In the genomic region with DNA sequence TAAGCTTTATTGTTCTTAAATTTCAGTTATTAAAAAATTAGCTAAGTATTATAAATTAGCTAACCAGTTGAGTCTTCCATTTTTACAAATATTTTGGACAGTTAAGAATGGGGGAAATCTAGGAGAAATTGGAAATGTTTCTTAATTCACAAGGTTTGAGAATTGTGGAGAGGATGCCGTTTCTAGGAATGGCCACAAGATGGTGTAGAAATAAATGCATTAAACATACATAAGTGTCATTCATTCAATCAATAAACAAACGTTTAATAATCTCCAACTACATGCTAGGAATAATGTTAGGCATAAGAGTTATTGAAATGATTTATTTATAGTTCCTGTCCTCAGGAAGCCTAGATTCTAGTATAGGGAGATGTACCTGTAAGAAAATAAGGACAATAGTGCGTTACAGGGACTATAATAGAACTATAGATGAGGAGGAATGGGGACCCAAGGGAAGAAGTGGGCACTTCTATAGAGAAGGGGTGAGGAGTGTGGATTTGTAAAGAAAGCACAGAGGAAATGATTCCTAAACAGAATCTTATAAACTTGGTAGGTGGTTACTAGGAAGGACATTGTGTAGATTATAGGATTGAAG, we compare ENCODE assay signal across 10 cellular contexts.
DNase-seq lines count a peak whose midpoint lies in the region; ATAC-seq, FAIRE-seq and TF ChIP-seq lines count a peak whose summit lies in the region.
"Had no signal": no experiment of that assay in that cellular context is flagged by ENCODE, and none has a peak within 500 bp of the region (broad histone marks: within the 10 kb centered on the region; RNA-seq: fewer than 3 reads in every experiment).

No MANE protein-coding gene starts in this region.

- H3K27me3 ChIP-seq in DOHH2 (ENCODE audit: control insufficient read depth, low read length) (peaks cover 4% of the 10 kb centered on the region), Karpas-422 (ENCODE audit: low read length) (no peaks in the 10 kb centered on the region)

- H3K4me3 Mint-ChIP-seq in chondrocyte (ENCODE audit: unreplicated experiment), result no peak overlapping the region
- no peak overlapping the region for H3K4me3 Mint-ChIP-seq in neural crest cell

- H3K4me1 Mint-ChIP-seq in chondrocyte (ENCODE audit: low read depth) (peaks cover 12% of the 10 kb centered on the region), neural crest cell (peaks cover 22% of the 10 kb centered on the region)

- no peaks in the 10 kb centered on the region for H3F3A ChIP-seq in DOHH2 (ENCODE audit: control insufficient read depth, insufficient read depth)

- H3K9me3 Mint-ChIP-seq in chondrocyte (ENCODE audit: low read depth) (no peaks in the 10 kb centered on the region), neural crest cell (peaks cover 3% of the 10 kb centered on the region)

- ATAC-seq in GM18502 (IDR thresholded peaks at IDR 0.05; ENCODE audit: poor library complexity, unreplicated experiment), result no peak

- H3K27ac ChIP-seq in DOHH2 (ENCODE audit: low read depth, low read length) (no peak overlapping the region), Karpas-422 (ENCODE audit: low read length) (no peak overlapping the region), kidney (ENCODE audit: low read depth in 2 of 2, low read length in 2 of 2) (no peak overlapping the region)

- no peak overlapping the region for H3K9ac ChIP-seq in Karpas-422 (ENCODE audit: low read length)
- no peak overlapping the region for H3K9ac ChIP-seq in kidney (ENCODE audit: low read length in 2 of 2)

- H2AFZ ChIP-seq in Karpas-422 (ENCODE audit: low read length), result no peak overlapping the region

- no peaks in the 10 kb centered on the region for H4K20me1 ChIP-seq in DOHH2 (ENCODE audit: control insufficient read depth, insufficient read depth, low read depth, low read length)
- no peaks in the 10 kb centered on the region for H4K20me1 ChIP-seq in Karpas-422 (ENCODE audit: insufficient read depth, low read depth, low read length)

- H3K36me3 Mint-ChIP-seq in chondrocyte (ENCODE audit: low read depth) (peaks cover 2% of the 10 kb centered on the region), neural crest cell (ENCODE audit: low read depth) (peaks cover 3% of the 10 kb centered on the region)

- H3K9me3 ChIP-seq in DOHH2 (ENCODE audit: control insufficient read depth, insufficient read depth, low read length) (no peaks in the 10 kb centered on the region), Karpas-422 (ENCODE audit: low read length) (no peaks in the 10 kb centered on the region), kidney (ENCODE audit: control insufficient read depth in 1 of 2, low read length in 2 of 2) (no peaks in the 10 kb centered on the region)

- no peaks in the 10 kb centered on the region for H3K36me3 ChIP-seq in DOHH2 (ENCODE audit: control insufficient read depth, low read length)
- no peaks in the 10 kb centered on the region for H3K36me3 ChIP-seq in Karpas-422 (ENCODE audit: insufficient read depth, low read length)
- H3K36me3 ChIP-seq in kidney (ENCODE audit: control insufficient read depth in 1 of 2, insufficient read depth in 2 of 2, low read length in 2 of 2), result no peaks in the 10 kb centered on the region

- no peak overlapping the region for H3K4me2 ChIP-seq in DOHH2 (ENCODE audit: low read length)
- no peak overlapping the region for H3K4me2 ChIP-seq in Karpas-422 (ENCODE audit: low read depth, low read length, poor library complexity, severe bottlenecking)

- DNase-seq in Karpas-422 (peak; percentile 47), chondrocyte (ENCODE audit: low spot score) (no peak), neural crest cell (ENCODE audit: low read depth, low spot score) (no peak), kidney (no peak), COLO829 (ENCODE audit: low spot score) (no peak), DMS153 treated with DMSO at 0.1 percent for 48 hours (lab: John Stamatoyannopoulos, UW; ENCODE audit: unreplicated experiment) (no peak)
- DNase-seq: Kasumi-1, Right ventricle myocardium superior had no signal

- FAIRE-seq in kidney (lab: Jason Lieb, UNC), result no peak

- H3K9me2 ChIP-seq in DOHH2 (replicated peaks; ENCODE audit: control insufficient read depth, low read length) (no peaks in the 10 kb centered on the region), Karpas-422 (replicated peaks; ENCODE audit: insufficient read depth, low read length) (no peaks in the 10 kb centered on the region)

- intact Hi-C loops in kidney (cut with DNase I), result no loop called here

- H3K79me2 ChIP-seq in DOHH2 (ENCODE audit: control insufficient read depth, low read length) (no peaks in the 10 kb centered on the region), Karpas-422 (ENCODE audit: low read length) (no peaks in the 10 kb centered on the region)

- TF ChIP-seq CTCF in DOHH2 (IDR thresholded peaks at IDR 0.05; ENCODE audit: low read depth, low read length, poor library complexity, severe bottlenecking) (peak; percentile 60), chondrocyte (IDR thresholded peaks at IDR 0.05) (peak; percentile 83), neural crest cell (conservative IDR thresholded peaks at IDR 0.05) (peak; percentile 58), kidney (IDR thresholded peaks at IDR 0.05; ENCODE audit: borderline replicate concordance, extremely low read depth, insufficient read depth) (no peak)

- no peak overlapping the region for H3K4me3 ChIP-seq in DOHH2 (ENCODE audit: low read length)
- H3K4me3 ChIP-seq in Karpas-422 (ENCODE audit: low read length), result no peak overlapping the region
- no peak overlapping the region for H3K4me3 ChIP-seq in kidney (ENCODE audit: low read length in 2 of 2)

- no peak overlapping the region for H3K27ac Mint-ChIP-seq in chondrocyte (ENCODE audit: unreplicated experiment)
- H3K27ac Mint-ChIP-seq in neural crest cell (ENCODE audit: unreplicated experiment), result peak overlapping the region; percentile 63

- H3K4me1 ChIP-seq in DOHH2 (ENCODE audit: control insufficient read depth, low read length), result no peaks in the 10 kb centered on the region
- no peaks in the 10 kb centered on the region for H3K4me1 ChIP-seq in Karpas-422 (ENCODE audit: low read length)
- H3K4me1 ChIP-seq in kidney (ENCODE audit: control insufficient read depth in 1 of 2, insufficient read depth in 1 of 2, low read depth in 1 of 2, low read length in 2 of 2), result no peaks in the 10 kb centered on the region

- H3K27me3 Mint-ChIP-seq in chondrocyte (ENCODE audit: low read depth) (no peaks in the 10 kb centered on the region), neural crest cell (ENCODE audit: low read depth) (no peaks in the 10 kb centered on the region)
